8 cellular contexts compared by ENCODE assay signal in genomic region chrX:13398073-13398823, GRCh38.
DNase-seq lines count a peak whose midpoint lies in the region; ATAC-seq and TF ChIP-seq lines count a peak whose summit lies in the region.

No MANE protein-coding gene starts in this region.

- H3K9me3 ChIP-seq in MM.1S (replicated peaks; ENCODE audit: insufficient read depth, low read length): no peaks in the 10 kb centered on the region

- TF ChIP-seq CTCF in fibroblast of pulmonary artery (IDR thresholded peaks at IDR 0.05; ENCODE audit: low read length, missing control alignments) (no peak), MM.1S (IDR thresholded peaks at IDR 0.05; ENCODE audit: low read length) (no peak)

- no peak overlapping the region for H2AFZ ChIP-seq in MM.1S (ENCODE audit: low read length)

- no peaks in the 10 kb centered on the region for H3F3A ChIP-seq in MM.1S (ENCODE audit: insufficient read depth, low read length)

- H3K9me2 ChIP-seq in MM.1S (replicated peaks; ENCODE audit: insufficient read depth, low read length): no peaks in the 10 kb centered on the region

- H3K4me1 ChIP-seq in MM.1S (ENCODE audit: low read length): no peaks in the 10 kb centered on the region

- DNase-seq in ELR (ENCODE audit: low read depth) (peak; percentile 97), RKO (ENCODE audit: low spot score) (peak; percentile 97), fibroblast of pulmonary artery (ENCODE audit: low read depth) (peak; percentile 97), pulmonary artery endothelial cell (ENCODE audit: low read depth, low spot score) (peak; percentile 96), MM.1S (no peak), KG1 (lab: John Stamatoyannopoulos, UW) (no peak)

- H3K27ac ChIP-seq in MM.1S (ENCODE audit: low read length): no peak overlapping the region

- no peak overlapping the region for H3K4me2 ChIP-seq in MM.1S (ENCODE audit: low read depth, low read length)

- no peaks in the 10 kb centered on the region for H3K36me3 ChIP-seq in MM.1S (replicated peaks; ENCODE audit: insufficient read depth, low read length)

- no peaks in the 10 kb centered on the region for H3K79me2 ChIP-seq in MM.1S (ENCODE audit: low read length)

- ATAC-seq in GM18873 (IDR thresholded peaks at IDR 0.05; ENCODE audit: low FRiP score, unreplicated experiment) (no peak), GM18502 (IDR thresholded peaks at IDR 0.05; ENCODE audit: poor library complexity, unreplicated experiment) (no peak)

- no peak overlapping the region for H3K4me3 ChIP-seq in fibroblast of pulmonary artery (replicated peaks; ENCODE audit: low read depth, low read length)
- no peak overlapping the region for H3K4me3 ChIP-seq in MM.1S (ENCODE audit: low read length)

- H3K27me3 ChIP-seq in MM.1S (replicated peaks; ENCODE audit: insufficient read depth, low read length): no peaks in the 10 kb centered on the region

- no peak overlapping the region for H3K9ac ChIP-seq in MM.1S (ENCODE audit: low read length)

- H4K20me1 ChIP-seq in MM.1S (ENCODE audit: insufficient read depth, low read length): no peaks in the 10 kb centered on the region

Comparison
In these comparisons a context has a peak if more than half of its experiments do, and no peak if none do; other contexts are left out.
1. DNase-seq: peak in ELR (single experiment), RKO (single experiment), fibroblast of pulmonary artery (single experiment) and pulmonary artery endothelial cell (single experiment); none in MM.1S (single experiment) and KG1 (single experiment).